In genomic region chr7:876077-876971, GRCh38 we compare ENCODE assay signal across 1 cellular context.
TF ChIP-seq lines count a peak whose summit lies in the region.

A gene with protein sequence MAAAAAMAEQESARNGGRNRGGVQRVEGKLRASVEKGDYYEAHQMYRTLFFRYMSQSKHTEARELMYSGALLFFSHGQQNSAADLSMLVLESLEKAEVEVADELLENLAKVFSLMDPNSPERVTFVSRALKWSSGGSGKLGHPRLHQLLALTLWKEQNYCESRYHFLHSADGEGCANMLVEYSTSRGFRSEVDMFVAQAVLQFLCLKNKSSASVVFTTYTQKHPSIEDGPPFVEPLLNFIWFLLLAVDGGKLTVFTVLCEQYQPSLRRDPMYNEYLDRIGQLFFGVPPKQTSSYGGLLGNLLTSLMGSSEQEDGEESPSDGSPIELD (plus strand): TSS chr7:876554. CDS start chr7:876646, 92 bp downstream.

TF ChIP-seq in HepG2, 621 proteins besides CTCF, POLR2A, EP300 and RAD21 (continued from another document and continues in another):
- TF ChIP-seq HMGXB3 (CRISPR knock-in tag; IDR thresholded peaks at IDR 0.05; ENCODE audit: borderline replicate concordance), result no peak
- no peak for TF ChIP-seq SIX4 (CRISPR knock-in tag; IDR thresholded peaks at IDR 0.05)
- TF ChIP-seq IRX3 (CRISPR knock-in tag; IDR thresholded peaks at IDR 0.05; ENCODE audit: borderline replicate concordance, low read depth), result peak; percentile 65
- TF ChIP-seq ZNF44 (CRISPR knock-in tag; IDR thresholded peaks at IDR 0.05), result no peak
- 0 out of 2 replicates have a peak, but pooled peaks have one; percentile 53 for TF ChIP-seq TGIF2 (CRISPR knock-in tag; IDR thresholded peaks at IDR 0.05)
- TF ChIP-seq ZNF609 (CRISPR knock-in tag; IDR thresholded peaks at IDR 0.05; ENCODE audit: borderline replicate concordance), result no peak
- no peak for TF ChIP-seq ELF4 (CRISPR knock-in tag; IDR thresholded peaks at IDR 0.05; ENCODE audit: borderline replicate concordance)
- no peak for TF ChIP-seq CENPX (CRISPR knock-in tag; IDR thresholded peaks at IDR 0.05)
- no peak for TF ChIP-seq PRDM10 (CRISPR knock-in tag; IDR thresholded peaks at IDR 0.05; ENCODE audit: low read depth)
- TF ChIP-seq ZNF773 (CRISPR knock-in tag; IDR thresholded peaks at IDR 0.05; ENCODE audit: borderline replicate concordance), result peak; percentile 25; the same call in 1 of the 2 replicates
- TF ChIP-seq PAWR (CRISPR knock-in tag; IDR thresholded peaks at IDR 0.05; ENCODE audit: borderline replicate concordance), result no peak
- TF ChIP-seq SNAPC2 (CRISPR knock-in tag; IDR thresholded peaks at IDR 0.05), result no peak
- TF ChIP-seq SETDB1 (CRISPR knock-in tag; IDR thresholded peaks at IDR 0.05; ENCODE audit: borderline replicate concordance), result no peak
- TF ChIP-seq ZKSCAN8 (CRISPR knock-in tag; IDR thresholded peaks at IDR 0.05; ENCODE audit: borderline replicate concordance), result no peak
- peak; percentile 39; the same call in 1 of the 2 replicates for TF ChIP-seq RFXAP (CRISPR knock-in tag; IDR thresholded peaks at IDR 0.05; ENCODE audit: borderline replicate concordance)
- TF ChIP-seq CBFB (CRISPR knock-in tag; IDR thresholded peaks at IDR 0.05), result peak; percentile 27; the same call in 1 of the 2 replicates
- no peak for TF ChIP-seq ZC3H4 (CRISPR knock-in tag; IDR thresholded peaks at IDR 0.05; ENCODE audit: borderline replicate concordance)
- TF ChIP-seq THYN1 (CRISPR knock-in tag; IDR thresholded peaks at IDR 0.05; ENCODE audit: borderline replicate concordance, low read depth), result no peak
- no peak for TF ChIP-seq U2AF1 (optimal IDR thresholded peaks at IDR 0.05; ENCODE audit: low read depth, low read length)
- TF ChIP-seq, protein P1, sequence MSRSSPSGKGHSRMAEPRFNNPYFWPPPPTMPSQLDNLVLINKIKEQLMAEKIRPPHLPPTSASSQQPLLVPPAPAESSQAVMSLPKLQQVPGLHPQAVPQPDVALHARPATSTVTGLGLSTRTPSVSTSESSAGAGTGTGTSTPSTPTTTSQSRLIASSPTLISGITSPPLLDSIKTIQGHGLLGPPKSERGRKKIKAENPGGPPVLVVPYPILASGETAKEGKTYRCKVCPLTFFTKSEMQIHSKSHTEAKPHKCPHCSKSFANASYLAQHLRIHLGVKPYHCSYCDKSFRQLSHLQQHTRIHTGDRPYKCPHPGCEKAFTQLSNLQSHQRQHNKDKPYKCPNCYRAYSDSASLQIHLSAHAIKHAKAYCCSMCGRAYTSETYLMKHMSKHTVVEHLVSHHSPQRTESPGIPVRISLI (CRISPR knock-in tag; IDR thresholded peaks at IDR 0.05; ENCODE audit: borderline replicate concordance), result no peak
- no peak for TF ChIP-seq ZNF335 (CRISPR knock-in tag; IDR thresholded peaks at IDR 0.05)
- TF ChIP-seq KMT2B (CRISPR knock-in tag; IDR thresholded peaks at IDR 0.05), result no peak; the same call in 1 of the 2 replicates
- peak; percentile 67; the same call in 1 of the 2 replicates for TF ChIP-seq SIN3A (IDR thresholded peaks at IDR 0.05; ENCODE audit: borderline replicate concordance, low read depth, low read length)
- TF ChIP-seq, protein P2, sequence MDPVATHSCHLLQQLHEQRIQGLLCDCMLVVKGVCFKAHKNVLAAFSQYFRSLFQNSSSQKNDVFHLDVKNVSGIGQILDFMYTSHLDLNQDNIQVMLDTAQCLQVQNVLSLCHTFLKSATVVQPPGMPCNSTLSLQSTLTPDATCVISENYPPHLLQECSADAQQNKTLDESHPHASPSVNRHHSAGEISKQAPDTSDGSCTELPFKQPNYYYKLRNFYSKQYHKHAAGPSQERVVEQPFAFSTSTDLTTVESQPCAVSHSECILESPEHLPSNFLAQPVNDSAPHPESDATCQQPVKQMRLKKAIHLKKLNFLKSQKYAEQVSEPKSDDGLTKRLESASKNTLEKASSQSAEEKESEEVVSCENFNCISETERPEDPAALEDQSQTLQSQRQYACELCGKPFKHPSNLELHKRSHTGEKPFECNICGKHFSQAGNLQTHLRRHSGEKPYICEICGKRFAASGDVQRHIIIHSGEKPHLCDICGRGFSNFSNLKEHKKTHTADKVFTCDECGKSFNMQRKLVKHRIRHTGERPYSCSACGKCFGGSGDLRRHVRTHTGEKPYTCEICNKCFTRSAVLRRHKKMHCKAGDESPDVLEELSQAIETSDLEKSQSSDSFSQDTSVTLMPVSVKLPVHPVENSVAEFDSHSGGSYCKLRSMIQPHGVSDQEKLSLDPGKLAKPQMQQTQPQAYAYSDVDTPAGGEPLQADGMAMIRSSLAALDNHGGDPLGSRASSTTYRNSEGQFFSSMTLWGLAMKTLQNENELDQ (CRISPR knock-in tag; IDR thresholded peaks at IDR 0.05; ENCODE audit: borderline replicate concordance), result no peak
- TF ChIP-seq ZNF570 (CRISPR knock-in tag; IDR thresholded peaks at IDR 0.05; ENCODE audit: borderline replicate concordance), result no peak
- TF ChIP-seq CHD4 (IDR thresholded peaks at IDR 0.05; ENCODE audit: borderline replicate concordance, low read length), result 0 out of 2 replicates have a peak, but pooled peaks have one; percentile 61
- TF ChIP-seq ZIK1 (CRISPR knock-in tag; IDR thresholded peaks at IDR 0.05; ENCODE audit: borderline replicate concordance, low read depth), result peak; percentile 77; the same call in 1 of the 2 replicates
- TF ChIP-seq ZFYVE20 (CRISPR knock-in tag; IDR thresholded peaks at IDR 0.05; ENCODE audit: borderline replicate concordance, low read depth), result peak; percentile 83; the same call in 1 of the 2 replicates
- no peak for TF ChIP-seq ZBTB37 (CRISPR knock-in tag; IDR thresholded peaks at IDR 0.05)
- TF ChIP-seq MLX (CRISPR knock-in tag; IDR thresholded peaks at IDR 0.05), result no peak; the same call in 1 of the 2 replicates
- TF ChIP-seq KLF11 (CRISPR knock-in tag; IDR thresholded peaks at IDR 0.05), result no peak
- TF ChIP-seq ZNF143 (CRISPR knock-in tag; IDR thresholded peaks at IDR 0.05), result no peak
- TF ChIP-seq ZEB1 (IDR thresholded peaks at IDR 0.05; ENCODE audit: insufficient replicate concordance, low read depth), result no peak
- TF ChIP-seq ATF3 (CRISPR knock-in tag; IDR thresholded peaks at IDR 0.05), result no peak
- TF ChIP-seq PTBP1 (IDR thresholded peaks at IDR 0.05; ENCODE audit: low read depth, low read length, poor library complexity, severe bottlenecking), result no peak
- peak; percentile 45; the same call in 1 of the 2 replicates for TF ChIP-seq FOXC1 (CRISPR knock-in tag; IDR thresholded peaks at IDR 0.05; ENCODE audit: borderline replicate concordance)
- no peak for TF ChIP-seq NBN (conservative IDR thresholded peaks at IDR 0.05)
- no peak for TF ChIP-seq ZNF543 (CRISPR knock-in tag; IDR thresholded peaks at IDR 0.05)
- TF ChIP-seq HDAC1 (CRISPR knock-in tag; IDR thresholded peaks at IDR 0.05), result peak; percentile 75
